In the genomic region with DNA sequence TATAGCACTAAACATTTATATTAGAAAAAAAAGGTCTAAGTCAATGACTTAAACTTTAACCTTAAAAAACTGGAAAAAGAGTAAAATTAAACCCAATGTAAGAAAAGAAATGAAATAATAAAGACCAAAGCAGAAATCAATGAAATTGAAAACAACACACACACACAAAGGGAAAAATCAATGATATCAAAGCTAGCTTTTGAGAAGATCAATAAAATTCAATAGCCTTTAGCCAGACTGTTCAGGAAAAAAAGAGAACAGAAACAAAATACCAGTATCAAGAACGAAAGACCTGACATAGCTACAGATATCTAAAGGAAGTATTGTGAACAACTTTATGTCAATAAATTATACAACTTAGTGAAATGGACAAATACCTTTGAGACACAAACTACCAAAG, we compare ENCODE assay signal across 23 cellular contexts.
"Had no signal": no experiment of that assay in that cellular context is flagged by ENCODE, and none has a peak within 500 bp of the region (broad histone marks: within the 10 kb centered on the region; RNA-seq: fewer than 3 reads in every experiment).

No MANE protein-coding gene starts in this region.

- H2AFZ ChIP-seq: neural progenitor cell had no signal

- H3K4me1 ChIP-seq: right atrium auricular region, sigmoid colon, thyroid gland had no signal

- H3K9me3 ChIP-seq: prostate gland, right atrium auricular region, sigmoid colon, stomach, thyroid gland, vagina had no signal

- H3K9me3 Mint-ChIP-seq: effector memory CD8-positive, alpha-beta T cell; stimulated activated effector memory CD8-positive, alpha-beta T cell treated with anti-CD3 and anti-CD28 coated beads, Interleukin-12 subunit alpha, Interleukin-12 subunit beta, amount 100 ng/mL, for 72 hours had no signal

- H3K27ac ChIP-seq: coronary artery, neural progenitor cell, right atrium auricular region, sigmoid colon, stomach, thyroid gland, vagina had no signal

- H3K27me3 ChIP-seq: neural progenitor cell, right atrium auricular region, sigmoid colon, stomach, thyroid gland, vagina had no signal

- ATAC-seq: effector memory CD8-positive, alpha-beta T cell; left lobe of liver; naive thymus-derived CD4-positive, alpha-beta T cell; stimulated activated effector memory CD8-positive, alpha-beta T cell treated with anti-CD3 and anti-CD28 coated beads, Interleukin-12 subunit alpha, Interleukin-12 subunit beta, amount 100 ng/mL, for 72 hours had no signal

- H3K9ac ChIP-seq: neural progenitor cell had no signal

- DNase-seq: dermis blood vessel endothelial cell; effector memory CD8-positive, alpha-beta T cell; head of caudate nucleus; mesendoderm; midbrain; naive thymus-derived CD4-positive, alpha-beta T cell; sigmoid colon; stimulated activated CD4-positive, alpha-beta T cell treated with anti-CD3 and anti-CD28 coated beads, Interleukin-2, amount 100 ng/mL, for 24 hours; stimulated activated CD4-positive, alpha-beta T cell treated with anti-CD3 and anti-CD28 coated beads, Interleukin-4, amount 100 ng/mL, for 24 hours; stimulated activated naive CD4-positive, alpha-beta T cell treated with Interleukin-2 at 50 U/mL for 16 hours; stomach; thyroid gland; trophoblast cell had no signal

- H3K4me3 ChIP-seq: coronary artery, neural progenitor cell, prostate gland, right atrium auricular region, sigmoid colon, stomach, thyroid gland, vagina had no signal

- FAIRE-seq: frontal cortex, keratinocyte had no signal

- H3K36me3 ChIP-seq: prostate gland, right atrium auricular region, sigmoid colon had no signal

- H3K27ac Mint-ChIP-seq: effector memory CD8-positive, alpha-beta T cell; nephron; neural progenitor cell; stimulated activated effector memory CD8-positive, alpha-beta T cell treated with anti-CD3 and anti-CD28 coated beads, Interleukin-12 subunit alpha, Interleukin-12 subunit beta, amount 100 ng/mL, for 72 hours had no signal

- H3K4me2 ChIP-seq: neural progenitor cell had no signal
